Comparison of ENCODE assay signal across 8 cellular contexts in genomic region chr10:90871279-90871760, GRCh38. TPM values are rescaled to one million over a fixed set of nuclear protein-coding genes. Genes with fewer than 3 reads are reported as not detected.
DNase-seq lines count a peak whose midpoint lies in the region; ATAC-seq and TF ChIP-seq lines count a peak whose summit lies in the region.

No MANE protein-coding gene starts in this region.

- peak overlapping the region; percentile 76 to 98 (median 88) for H3K4me3 ChIP-seq in BLaER1 treated with 17β-estradiol and CSF1 and Interleukin-3, amounts not matched to agents 10 nM and 100 nM
- H3K4me3 ChIP-seq in naive thymus-derived CD4-positive, alpha-beta T cell (ENCODE audit: low read length) = peak overlapping the region; percentile 83
- peak overlapping the region; percentile 85 to 93 (median 90) for H3K4me3 ChIP-seq in upper lobe of left lung

- H3K27me3 ChIP-seq in BLaER1 treated with 17β-estradiol and CSF1 and Interleukin-3, amounts not matched to agents 10 nM and 100 nM = no peaks in the 10 kb centered on the region
- H3K27me3 ChIP-seq in naive thymus-derived CD4-positive, alpha-beta T cell (ENCODE audit: control insufficient read depth in 2 of 2, insufficient read depth in 2 of 2, low read length in 2 of 2) = no peaks in the 10 kb centered on the region
- no peaks in the 10 kb centered on the region for H3K27me3 ChIP-seq in upper lobe of left lung

- H3K4me1 Mint-ChIP-seq in activated T-cell treated with anti-CD3 and anti-CD28 coated beads, Interleukin-2, amount 50 U/mL, for 72 hours (ENCODE audit: low read depth) = peaks cover 36% of the 10 kb centered on the region
- H3K4me1 Mint-ChIP-seq in naive thymus-derived CD4-positive, alpha-beta T cell = peaks cover 24 to 50% (median 37%) of the 10 kb centered on the region in 7 donors

- peaks cover 0 to 4% of the 10 kb centered on the region in 2 donors for H3K9me3 Mint-ChIP-seq in activated T-cell treated with anti-CD3 and anti-CD28 coated beads, Interleukin-2, amount 50 U/mL, for 72 hours
- H3K9me3 Mint-ChIP-seq in naive thymus-derived CD4-positive, alpha-beta T cell = peaks cover 0 to 10% (median 0%) of the 10 kb centered on the region in 11 donors

- peak overlapping the region; percentile 99 for H3K27ac Mint-ChIP-seq in activated T-cell treated with anti-CD3 and anti-CD28 coated beads, Interleukin-2, amount 50 U/mL, for 72 hours
- H3K27ac Mint-ChIP-seq in naive thymus-derived CD4-positive, alpha-beta T cell = peak overlapping the region; percentile 73 to 95 (median 88)

- TF ChIP-seq POLR2A in upper lobe of left lung (IDR thresholded peaks at IDR 0.05) = no peak

- H3K36me3 ChIP-seq in BLaER1 treated with 17β-estradiol and CSF1 and Interleukin-3, amounts not matched to agents 10 nM and 100 nM = peaks cover 8 to 18% (median 11%) of the 10 kb centered on the region in 11 experiments; a peak in 21 of 22 replicates
- peaks cover 3 to 10% (median 4%) of the 10 kb centered on the region in 3 experiments for H3K36me3 ChIP-seq in naive thymus-derived CD4-positive, alpha-beta T cell (ENCODE audit: control insufficient read depth in 2 of 3, insufficient read depth in 3 of 3, low read length in 3 of 3)
- H3K36me3 ChIP-seq in upper lobe of left lung = peaks cover 2 to 10% (median 5%) of the 10 kb centered on the region in 4 donors

- CTCF ChIA-PET in naive thymus-derived CD4-positive, alpha-beta T cell (lab: Charles Lee) = interaction anchor here (0.8 to 1.5 kb wide), 2 partner anchors 9 to 120 kb away, joined by 3 to 4 read pairs; no protein-coding TSS in a partner anchor

- H3K9me3 ChIP-seq in BLaER1 treated with 17β-estradiol and CSF1 and Interleukin-3, amounts not matched to agents 10 nM and 100 nM (replicated peaks in 1 of 11) = peaks cover 5 to 14% (median 12%) of the 10 kb centered on the region in 11 experiments
- no peaks in the 10 kb centered on the region for H3K9me3 ChIP-seq in naive thymus-derived CD4-positive, alpha-beta T cell (ENCODE audit: control insufficient read depth in 2 of 3, low read length in 3 of 3)
- H3K9me3 ChIP-seq in upper lobe of left lung = peaks cover 0 to 5% (median 0%) of the 10 kb centered on the region in 4 donors

- POLR2A ChIA-PET in naive thymus-derived CD4-positive, alpha-beta T cell (lab: Charles Lee) = interaction anchor here (0.6 to 0.9 kb wide), 2 partner anchors 8 to 1944 kb away, joined by 3 read pairs; no protein-coding TSS in a partner anchor

- H3K27ac ChIP-seq in BLaER1 treated with 17β-estradiol and CSF1 and Interleukin-3, amounts not matched to agents 10 nM and 100 nM = peak overlapping the region; percentile 19 to 88 (median 77); a peak in 18 of 22 replicates
- H3K27ac ChIP-seq in naive thymus-derived CD4-positive, alpha-beta T cell (ENCODE audit: low read depth, low read length) = peak overlapping the region; percentile 71
- peak overlapping the region in 3 of 4 donors; percentile 63 to 87 (median 83) for H3K27ac ChIP-seq in upper lobe of left lung

- intact Hi-C loops in naive thymus-derived CD4-positive, alpha-beta T cell (cut with micrococcal nuclease) = loop anchor here (1.0 to 10.0 kb wide), 27 partner anchors 13 to 1973 kb away; partner anchors contain the start of genes HECTD2 (in 2 of the 2), KIF20B (in 2 of the 2), PCGF5 (in 2 of the 2) and TNKS2 (in 2 of the 2)

- peaks cover 13 to 21% of the 10 kb centered on the region in 2 donors for H3K36me3 Mint-ChIP-seq in activated T-cell treated with anti-CD3 and anti-CD28 coated beads, Interleukin-2, amount 50 U/mL, for 72 hours (ENCODE audit: insufficient read depth in 2 of 2)
- peaks cover 4 to 12% (median 5%) of the 10 kb centered on the region in 5 donors for H3K36me3 Mint-ChIP-seq in naive thymus-derived CD4-positive, alpha-beta T cell

- peak overlapping the region; percentile 80 to 90 (median 86); a peak in 21 of 22 replicates for H3K9ac ChIP-seq in BLaER1 treated with 17β-estradiol and CSF1 and Interleukin-3, amounts not matched to agents 10 nM and 100 nM

- 2 to 5% methylated on average over 14 of the region's 14 CpGs for WGBS in upper lobe of left lung, 2 donors

- H3K4me1 ChIP-seq in BLaER1 treated with 17β-estradiol and CSF1 and Interleukin-3, amounts not matched to agents 10 nM and 100 nM = peaks cover 21 to 32% (median 27%) of the 10 kb centered on the region in 10 experiments
- H3K4me1 ChIP-seq in naive thymus-derived CD4-positive, alpha-beta T cell (ENCODE audit: control insufficient read depth in 2 of 2, insufficient read depth in 2 of 2, low read length in 2 of 2) = peaks cover 14 to 23% of the 10 kb centered on the region in 2 donors
- H3K4me1 ChIP-seq in upper lobe of left lung = peaks cover 9 to 26% (median 18%) of the 10 kb centered on the region in 4 donors

- TF ChIP-seq EP300 in upper lobe of left lung (IDR thresholded peaks at IDR 0.05) = no peak

- DNase-seq in NCI-H748 (lab: John Stamatoyannopoulos, UW; ENCODE audit: unreplicated experiment) = peak; percentile 83
- peak; percentile 50 to 56 for DNase-seq in activated T-cell treated with anti-CD3 and anti-CD28 coated beads, Interleukin-2, amount 50 U/mL, for 72 hours
- peak; percentile 85 for DNase-seq in fibroblast of peridontal ligament (ENCODE audit: extremely low read depth)
- DNase-seq in naive thymus-derived CD4-positive, alpha-beta T cell = peak in 7 of 9 donors; percentile 30 to 48 (median 42)
- DNase-seq in upper lobe of left lung = peak in 1 of 2 donors; percentile 27

- peak in 1 of 6 experiments; percentile 30 for TF ChIP-seq CTCF in upper lobe of left lung (IDR thresholded peaks at IDR 0.05)

- peak overlapping the region; percentile 99 for H3K4me3 Mint-ChIP-seq in activated T-cell treated with anti-CD3 and anti-CD28 coated beads, Interleukin-2, amount 50 U/mL, for 72 hours
- peak overlapping the region; percentile 94 to 99 (median 98) for H3K4me3 Mint-ChIP-seq in naive thymus-derived CD4-positive, alpha-beta T cell

- H4K20me1 ChIP-seq in BLaER1 treated with 17β-estradiol and CSF1 and Interleukin-3, amounts not matched to agents 10 nM and 100 nM = peaks cover 0 to 25% (median 10%) of the 10 kb centered on the region in 11 experiments; a peak in 9 of 22 replicates

- peak; percentile 38 for ATAC-seq in GM19025 (IDR thresholded peaks at IDR 0.05; ENCODE audit: low read depth, unreplicated experiment)
- peak; percentile 62 for ATAC-seq in HG03175 (IDR thresholded peaks at IDR 0.05; ENCODE audit: unreplicated experiment)
- ATAC-seq in activated T-cell treated with anti-CD3 and anti-CD28 coated beads, Interleukin-2, amount 50 U/mL, for 72 hours (replicated peaks in 1 of 2) = peak; percentile 49 to 54
- ATAC-seq in naive thymus-derived CD4-positive, alpha-beta T cell = peak; percentile 72
- peak; percentile 70 to 86 for ATAC-seq in upper lobe of left lung (ENCODE audit: low FRiP score in 2 of 2)

- H3K27me3 Mint-ChIP-seq in activated T-cell treated with anti-CD3 and anti-CD28 coated beads, Interleukin-2, amount 50 U/mL, for 72 hours (ENCODE audit: low read depth) = peaks cover 40% of the 10 kb centered on the region
- H3K27me3 Mint-ChIP-seq in naive thymus-derived CD4-positive, alpha-beta T cell = peaks cover 25 to 45% (median 39%) of the 10 kb centered on the region in 5 donors

- H3K4me2 ChIP-seq in BLaER1 treated with 17β-estradiol and CSF1 and Interleukin-3, amounts not matched to agents 10 nM and 100 nM = peak overlapping the region; percentile 80 to 96 (median 93)

RNA-seq across cellular contexts. Expression of gene RPP30, which starts 0.5 kb away (rescaled TPM):
- 100 to 1,000 TPM in 1 of 2 donors, 10 to 100 TPM in 1; 98.0 to 137 TPM for total RNA-seq in activated T-cell treated with anti-CD3 and anti-CD28 coated beads, Interleukin-2, amount 50 U/mL, for 72 hours
- 10 to 100 TPM; 24.1 to 45.6 (median 38.0) TPM for total RNA-seq in naive thymus-derived CD4-positive, alpha-beta T cell
- polyA plus RNA-seq in naive thymus-derived CD4-positive, alpha-beta T cell = 10 to 100 TPM; 47.3 to 50.0 TPM
- total RNA-seq in upper lobe of left lung = 10 to 100 TPM in 5 of 6 donors, 1 to 10 TPM in 1; 9.9 to 28.8 (median 23.2) TPM

RNA-seq across cellular contexts. Expression of gene HTR7, which starts 13.5 kb away (rescaled TPM):
- total RNA-seq in activated T-cell treated with anti-CD3 and anti-CD28 coated beads, Interleukin-2, amount 50 U/mL, for 72 hours = under 1 TPM; 0.09 to 0.10 TPM
- under 1 TPM in 3 of 5 experiments, not detected in 2; 0.11 to 0.32 (median 0.13) TPM for total RNA-seq in naive thymus-derived CD4-positive, alpha-beta T cell
- polyA plus RNA-seq in naive thymus-derived CD4-positive, alpha-beta T cell = not detected
- total RNA-seq in upper lobe of left lung = under 1 TPM in 3 of 6 donors, not detected in 3; 0.54 to 0.64 (median 0.59) TPM

RNA-seq across cellular contexts. Expression of gene ANKRD1, which starts 49.6 kb away (rescaled TPM):
- total RNA-seq in activated T-cell treated with anti-CD3 and anti-CD28 coated beads, Interleukin-2, amount 50 U/mL, for 72 hours = not detected
- total RNA-seq in naive thymus-derived CD4-positive, alpha-beta T cell = not detected
- not detected for polyA plus RNA-seq in naive thymus-derived CD4-positive, alpha-beta T cell
- 100 to 1,000 TPM in 2 of 6 donors, 10 to 100 TPM in 3, not detected in 1; 28.0 to 223 (median 46.6) TPM for total RNA-seq in upper lobe of left lung
